23 cellular contexts compared by ENCODE assay signal in the genomic region with DNA sequence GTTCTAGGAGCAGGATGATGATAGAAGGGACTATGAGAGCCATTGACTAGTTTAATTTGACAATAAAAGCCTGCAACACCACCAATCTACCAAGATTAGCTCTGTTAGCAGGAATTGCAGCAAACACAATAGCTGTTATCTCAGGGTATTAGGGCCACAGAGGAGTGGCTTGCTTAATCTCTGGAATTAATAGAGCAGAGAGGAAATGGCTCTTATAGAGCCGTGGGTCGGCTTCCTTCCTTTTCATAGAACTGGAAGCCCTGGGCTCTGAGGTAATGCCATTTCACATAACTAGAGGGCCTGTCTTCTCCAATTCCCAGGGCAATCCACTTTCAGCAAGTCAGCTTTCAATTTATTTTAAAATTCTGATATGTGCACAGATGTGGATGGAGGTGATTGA.
DNase-seq lines count a peak whose midpoint lies in the region; ATAC-seq, FAIRE-seq and TF ChIP-seq lines count a peak whose summit lies in the region.
"Had no signal": no experiment of that assay in that cellular context is flagged by ENCODE, and none has a peak within 500 bp of the region (broad histone marks: within the 10 kb centered on the region; RNA-seq: fewer than 3 reads in every experiment).

No MANE protein-coding gene starts in this region.

- ATAC-seq in right cardiac atrium (peak; percentile 74 to 95), upper lobe of right lung (peak; percentile 67), HG03432 (IDR thresholded peaks at IDR 0.05; ENCODE audit: unreplicated experiment) (no peak)
- ATAC-seq: activated CD4-positive, CD25-positive, alpha-beta regulatory T cell treated with anti-CD3 and anti-CD28 coated beads, Interleukin-2, amount 50 U/mL, for 24 hours; activated CD8-positive, alpha-beta T cell treated with anti-CD3 and anti-CD28 coated beads for 36 hours; HCT116; natural killer cell treated with Interleukin-12 subunit alpha and Interleukin-12 subunit beta and Interleukin-15 and Interleukin-18, amount 100 ng/mL, for 72 hours; sciatic nerve; stimulated activated naive CD8-positive, alpha-beta T cell treated with anti-CD3 and anti-CD28 coated beads, Interleukin-15, Interleukin-2, amounts not matched to agents 100 U/mL and 50 U/mL, for 24 hours had no signal

- H3K27ac Mint-ChIP-seq in endothelial cell (ENCODE audit: unreplicated experiment): peak overlapping the region; percentile 80
- H3K27ac Mint-ChIP-seq: activated CD8-positive, alpha-beta T cell treated with anti-CD3 and anti-CD28 coated beads for 36 hours; CD14-positive monocyte; natural killer cell treated with Interleukin-12 subunit alpha and Interleukin-12 subunit beta and Interleukin-15 and Interleukin-18, amount 100 ng/mL, for 72 hours had no signal

- TF ChIP-seq CTCF in right atrium auricular region (IDR thresholded peaks at IDR 0.05) (no peak), endothelial cell (IDR thresholded peaks at IDR 0.05; ENCODE audit: unreplicated experiment) (no peak), upper lobe of right lung (IDR thresholded peaks at IDR 0.05) (peak; percentile 9)

- H3K4me1 ChIP-seq in right cardiac atrium (ENCODE audit: control insufficient read depth, insufficient read depth, low read length): no peaks in the 10 kb centered on the region
- peaks cover 0 to 3% of the 10 kb centered on the region in 2 donors for H3K4me1 ChIP-seq in right atrium auricular region
- H3K4me1 ChIP-seq in upper lobe of right lung: no peaks in the 10 kb centered on the region

- no peaks in the 10 kb centered on the region for H3K9me3 ChIP-seq in right cardiac atrium (ENCODE audit: control insufficient read depth, low read length)
- H3K9me3 ChIP-seq in right atrium auricular region: no peaks in the 10 kb centered on the region
- H3K9me3 ChIP-seq in upper lobe of right lung: no peaks in the 10 kb centered on the region
- H3K9me3 ChIP-seq: MG63 had no signal

- no peaks in the 10 kb centered on the region for H3K36me3 Mint-ChIP-seq in endothelial cell (ENCODE audit: low read depth, unreplicated experiment)
- H3K36me3 Mint-ChIP-seq: CD14-positive monocyte; natural killer cell treated with Interleukin-12 subunit alpha and Interleukin-12 subunit beta and Interleukin-15 and Interleukin-18, amount 100 ng/mL, for 72 hours had no signal

- no peak overlapping the region for H3K4me3 ChIP-seq in right cardiac atrium (ENCODE audit: low read length)
- no peak overlapping the region for H3K4me3 ChIP-seq in right atrium auricular region
- no peak overlapping the region for H3K4me3 ChIP-seq in upper lobe of right lung
- H3K4me3 ChIP-seq: MG63 had no signal

- WGBS in right cardiac atrium: 47% methylated on average over 2 of the region's 2 CpGs

- H3K27ac ChIP-seq in right cardiac atrium (ENCODE audit: low read length): no peak overlapping the region
- H3K27ac ChIP-seq in right atrium auricular region: no peak overlapping the region
- peak overlapping the region; percentile 17 for H3K27ac ChIP-seq in upper lobe of right lung
- H3K27ac ChIP-seq: epithelial cell of prostate had no signal

- H3K27me3 ChIP-seq in right cardiac atrium (ENCODE audit: control insufficient read depth, insufficient read depth) (no peaks in the 10 kb centered on the region), right atrium auricular region (no peaks in the 10 kb centered on the region), upper lobe of right lung (no peaks in the 10 kb centered on the region)
- H3K27me3 ChIP-seq: MG63 had no signal

- H3K27me3 Mint-ChIP-seq in endothelial cell (ENCODE audit: unreplicated experiment): peaks cover 1% of the 10 kb centered on the region
- H3K27me3 Mint-ChIP-seq: activated CD8-positive, alpha-beta T cell treated with anti-CD3 and anti-CD28 coated beads for 36 hours; central memory CD8-positive, alpha-beta T cell had no signal

- no peak for FAIRE-seq in GM12892 (lab: Jason Lieb, UNC)

- TF ChIP-seq POLR2A in GM12892 (IDR thresholded peaks at IDR 0.05; ENCODE audit: low read depth, low read length): no peak

- H3K4me3 Mint-ChIP-seq in endothelial cell (ENCODE audit: unreplicated experiment): no peak overlapping the region
- H3K4me3 Mint-ChIP-seq: activated CD8-positive, alpha-beta T cell treated with anti-CD3 and anti-CD28 coated beads for 36 hours; central memory CD8-positive, alpha-beta T cell; natural killer cell treated with Interleukin-12 subunit alpha and Interleukin-12 subunit beta and Interleukin-15 and Interleukin-18, amount 100 ng/mL, for 72 hours had no signal

- DNase-seq in right cardiac atrium: no peak
- no peak for DNase-seq in right atrium auricular region (ENCODE audit: low spot score)
- peak; percentile 69 for DNase-seq in NCI-H82 (lab: John Stamatoyannopoulos, UW)
- no peak for DNase-seq in endothelial cell (ENCODE audit: low spot score)
- DNase-seq in upper lobe of right lung: no peak
- DNase-seq in KG1 (lab: John Stamatoyannopoulos, UW): no peak
- no peak for DNase-seq in GM12892 (ENCODE audit: insufficient read length)
- DNase-seq: activated CD8-positive, alpha-beta T cell treated with anti-CD3 and anti-CD28 coated beads for 36 hours; activated effector memory CD4-positive, alpha-beta T cell treated with Interleukin-2 at 50 U/mL for 16 hours; IMR-90; MG63; NCI-H510A; stimulated activated CD4-positive, alpha-beta T cell treated with anti-CD3 and anti-CD28 coated beads, Interleukin-4, amount 100 ng/mL, for 4 hours; stimulated activated naive CD8-positive, alpha-beta T cell treated with anti-CD3 and anti-CD28 coated beads, Interleukin-15, Interleukin-2, amounts not matched to agents 100 U/mL and 50 U/mL, for 24 hours; T-helper 9 cell had no signal

- no peaks in the 10 kb centered on the region for H3K36me3 ChIP-seq in right atrium auricular region
- H3K36me3 ChIP-seq in upper lobe of right lung: no peaks in the 10 kb centered on the region
- H3K36me3 ChIP-seq: MG63 had no signal

- H3K4me1 Mint-ChIP-seq in endothelial cell (ENCODE audit: unreplicated experiment): peaks cover 9% of the 10 kb centered on the region
- H3K4me1 Mint-ChIP-seq: central memory CD8-positive, alpha-beta T cell had no signal

- H3K9me3 Mint-ChIP-seq in endothelial cell (ENCODE audit: unreplicated experiment): no peaks in the 10 kb centered on the region
- H3K9me3 Mint-ChIP-seq: activated CD8-positive, alpha-beta T cell treated with anti-CD3 and anti-CD28 coated beads for 36 hours; central memory CD8-positive, alpha-beta T cell; natural killer cell treated with Interleukin-12 subunit alpha and Interleukin-12 subunit beta and Interleukin-15 and Interleukin-18, amount 100 ng/mL, for 72 hours had no signal

- intact Hi-C loops in right cardiac atrium (cut with DNase I): no loop called here
- intact Hi-C loops in upper lobe of right lung (cut with DNase I): no loop called here
